In genomic region chr1:19483691-19484090, GRCh38 we compare ENCODE assay signal across 8 cellular contexts. TPM values are rescaled to one million over a fixed set of nuclear protein-coding genes. Genes with fewer than 3 reads are reported as not detected.
A peak's percentile ranks its signal among the peaks of the same experiment; 100 is the strongest.
DNase-seq lines count a peak whose midpoint lies in the region; FAIRE-seq and TF ChIP-seq lines count a peak whose summit lies in the region.
"Had no signal": no experiment of that assay in that cellular context is flagged by ENCODE, and none has a peak within 500 bp of the region (broad histone marks: within the 10 kb centered on the region; RNA-seq: fewer than 3 reads in every experiment).

No MANE protein-coding gene starts in this region.

- TF ChIP-seq POLR2A in stomach (IDR thresholded peaks at IDR 0.05): no peak

- peaks cover 68% of the 10 kb centered on the region for H3K79me2 ChIP-seq in keratinocyte (ENCODE audit: control insufficient read depth, insufficient read depth, low read length)

- intact Hi-C loops in activated T-helper 2 cell treated with anti-CD3 and anti-CD28 coated beads, Interferon-gamma antibody, Interleukin-2, Interleukin-4, amounts not matched to agents 10 μg/mL and 5 μg/mL and 100 μg/mL, durations not matched to agents 14 hours and 24 hours and 36 hours (cut with micrococcal nuclease): loop anchor here (2.0 kb wide), 3 partner anchors 15 to 113 kb away; a partner anchor contains a TSS
- intact Hi-C loops in stomach (cut with DNase I; ENCODE audit: low total_unique reads): loop anchor here (5.0 kb wide), 1 partner anchor 164 kb away; no protein-coding TSS in a partner anchor

- TF ChIP-seq EP300 in stomach (IDR thresholded peaks at IDR 0.05): no peak

- H3K4me2 ChIP-seq in keratinocyte (ENCODE audit: control insufficient read depth, extremely low read depth, insufficient read depth, low read depth, low read length): peak overlapping the region; percentile 96

- peak overlapping the region; percentile 99 for H3K4me3 ChIP-seq in HL-60 (replicated peaks; ENCODE audit: insufficient read depth, low read length)
- peak overlapping the region; percentile 88 to 96 (median 95) for H3K4me3 ChIP-seq in keratinocyte (ENCODE audit: control insufficient read depth in 2 of 3, extremely low read depth in 1 of 3, insufficient read depth in 2 of 3, low read depth in 1 of 3, low read length in 3 of 3)
- peak overlapping the region; percentile 75 to 99 (median 92) for H3K4me3 ChIP-seq in stomach

- H3K36me3 ChIP-seq in keratinocyte (ENCODE audit: control insufficient read depth in 2 of 2, extremely low read depth in 1 of 2, insufficient read depth in 2 of 2, low read length in 2 of 2) (peaks cover 7 to 19% of the 10 kb centered on the region in 2 experiments), stomach (peaks cover 0 to 21% (median 5%) of the 10 kb centered on the region in 4 donors)

- 43 to 48% (median 44%) methylated on average over 3 of the region's 3 CpGs for WGBS in stomach, 5 donors

- H4K20me1 ChIP-seq in keratinocyte (ENCODE audit: control insufficient read depth, extremely low read depth, insufficient read depth, low read length): peaks cover 48% of the 10 kb centered on the region

- dilution Hi-C loops in keratinocyte (cut with MboI; ENCODE audit: extremely low pct_ligation_motif_present, low sequenced_read_pairs): no loop called here

- peaks cover 42% of the 10 kb centered on the region for H3K36me3 Mint-ChIP-seq in activated T-helper 2 cell treated with anti-CD3 and anti-CD28 coated beads, Interferon-gamma antibody, Interleukin-2, Interleukin-4, amounts not matched to agents 10 μg/mL and 5 μg/mL and 100 μg/mL, durations not matched to agents 14 hours and 24 hours and 36 hours (ENCODE audit: low read depth)

- H3K9ac ChIP-seq in keratinocyte (ENCODE audit: control insufficient read depth, extremely low read depth, insufficient read depth, low read length): peak overlapping the region; percentile 90

- DNase-seq in HL-60 (ENCODE audit: low read depth in 1 of 2, low spot score in 1 of 2): no peak
- DNase-seq in activated T-helper 2 cell treated with anti-CD3 and anti-CD28 coated beads, Interferon-gamma antibody, Interleukin-2, Interleukin-4, amounts not matched to agents 10 μg/mL and 5 μg/mL and 100 μg/mL, durations not matched to agents 14 hours and 24 hours and 36 hours (ENCODE audit: low spot score): no peak
- no peak for DNase-seq in keratinocyte (ENCODE audit: low read depth, low spot score)
- DNase-seq in stomach: no peak
- no peak for DNase-seq in MV-4-11 (lab: John Stamatoyannopoulos, UW)
- DNase-seq in NCI-H510A (lab: John Stamatoyannopoulos, UW): no peak
- no peak for DNase-seq in NCI-H524 (lab: John Stamatoyannopoulos, UW)

- no peaks in the 10 kb centered on the region for H3K27me3 Mint-ChIP-seq in activated T-helper 2 cell treated with anti-CD3 and anti-CD28 coated beads, Interferon-gamma antibody, Interleukin-2, Interleukin-4, amounts not matched to agents 10 μg/mL and 5 μg/mL and 100 μg/mL, durations not matched to agents 14 hours and 24 hours and 36 hours (ENCODE audit: low read depth)

- H3K27me3 ChIP-seq in HL-60 (ENCODE audit: insufficient read depth, poor library complexity, severe bottlenecking): no peaks in the 10 kb centered on the region
- H3K27me3 ChIP-seq in keratinocyte (ENCODE audit: control insufficient read depth, extremely low read depth, insufficient read depth, low read length): no peaks in the 10 kb centered on the region
- no peaks in the 10 kb centered on the region for H3K27me3 ChIP-seq in stomach

- TF ChIP-seq CTCF in HL-60 (IDR thresholded peaks at IDR 0.05; ENCODE audit: insufficient read depth, low read length) (no peak), keratinocyte (optimal IDR thresholded peaks at IDR 0.05 in 1 of 3, IDR thresholded peaks at IDR 0.05 in 1 of 3, conservative IDR thresholded peaks at IDR 0.05 in 1 of 3; ENCODE audit: extremely low read depth in 1 of 3, insufficient read depth in 2 of 3, low read length in 3 of 3) (no peak), stomach (IDR thresholded peaks at IDR 0.05) (no peak)

- H2AFZ ChIP-seq in keratinocyte (ENCODE audit: control insufficient read depth, low read length): no peak overlapping the region

- no peaks in the 10 kb centered on the region for H3K9me3 Mint-ChIP-seq in activated T-helper 2 cell treated with anti-CD3 and anti-CD28 coated beads, Interferon-gamma antibody, Interleukin-2, Interleukin-4, amounts not matched to agents 10 μg/mL and 5 μg/mL and 100 μg/mL, durations not matched to agents 14 hours and 24 hours and 36 hours

- peaks cover 70% of the 10 kb centered on the region for H3K4me1 Mint-ChIP-seq in activated T-helper 2 cell treated with anti-CD3 and anti-CD28 coated beads, Interferon-gamma antibody, Interleukin-2, Interleukin-4, amounts not matched to agents 10 μg/mL and 5 μg/mL and 100 μg/mL, durations not matched to agents 14 hours and 24 hours and 36 hours (ENCODE audit: low read depth)

- peaks cover 9% of the 10 kb centered on the region for H3K9me1 ChIP-seq in keratinocyte (ENCODE audit: control insufficient read depth, extremely low read depth, insufficient read depth, low read length)

- peaks cover 36% of the 10 kb centered on the region for H3K4me1 ChIP-seq in keratinocyte (ENCODE audit: control insufficient read depth, extremely low read depth, insufficient read depth, low read length)
- H3K4me1 ChIP-seq in stomach: peaks cover 61 to 87% (median 79%) of the 10 kb centered on the region in 4 donors

- H3K27ac ChIP-seq in HL-60 (replicated peaks) (no peak overlapping the region), keratinocyte (ENCODE audit: control insufficient read depth, insufficient read depth, low read length) (peak overlapping the region; percentile 83), stomach (peak overlapping the region; percentile 87 to 100 (median 100))

- H3K9me3 ChIP-seq in keratinocyte (ENCODE audit: control insufficient read depth, low read depth, low read length) (no peaks in the 10 kb centered on the region), stomach (no peaks in the 10 kb centered on the region)

- FAIRE-seq in keratinocyte (lab: Jason Lieb, UNC): no peak
- FAIRE-seq: H54 had no signal

- peak overlapping the region; percentile 83 for H3K27ac Mint-ChIP-seq in activated T-helper 2 cell treated with anti-CD3 and anti-CD28 coated beads, Interferon-gamma antibody, Interleukin-2, Interleukin-4, amounts not matched to agents 10 μg/mL and 5 μg/mL and 100 μg/mL, durations not matched to agents 14 hours and 24 hours and 36 hours

- peak overlapping the region; percentile 96 for H3K4me3 Mint-ChIP-seq in activated T-helper 2 cell treated with anti-CD3 and anti-CD28 coated beads, Interferon-gamma antibody, Interleukin-2, Interleukin-4, amounts not matched to agents 10 μg/mL and 5 μg/mL and 100 μg/mL, durations not matched to agents 14 hours and 24 hours and 36 hours (ENCODE audit: low read depth)

RNA-seq across cellular contexts. Expression of gene CAPZB, which starts 1.6 kb away (rescaled TPM):
- 329 and 336 TPM in 2 replicates for total RNA-seq in activated T-helper 2 cell treated with anti-CD3 and anti-CD28 coated beads, Interferon-gamma antibody, Interleukin-2, Interleukin-4, amounts not matched to agents 10 μg/mL and 5 μg/mL and 100 μg/mL, durations not matched to agents 14 hours and 24 hours and 36 hours
- 143 to 422 TPM (median 193 TPM) in 3 replicates for polyA plus RNA-seq in keratinocyte
- 187 TPM for polyA plus RNA-seq in keratinocyte (2011; ENCODE audit: low read depth)
- 320 and 360 TPM in 2 replicates for polyA plus RNA-seq in keratinocyte (2011; cell fraction: cytosol; rRNA removed)
- polyA plus RNA-seq in keratinocyte (2011; cell fraction: nucleus; rRNA removed): 149 and 152 TPM in 2 replicates
- polyA plus RNA-seq in keratinocyte (2012; ENCODE audit: low replicate concordance): 200 and 358 TPM in 2 replicates
- polyA minus RNA-seq in keratinocyte: 121 to 170 TPM (median 134 TPM) in 3 replicates
- 138 TPM for polyA minus RNA-seq in keratinocyte (2011; cell fraction: cytosol; rRNA and poly(A)+ RNA removed)
- 36.9 and 59.7 TPM in 2 replicates for polyA minus RNA-seq in keratinocyte (2011; cell fraction: nucleus; rRNA and poly(A)+ RNA removed)
- total RNA-seq in stomach: 100 to 1,000 TPM in 3 of 5 donors, 10 to 100 TPM in 2; 84.9 to 246 (median 112) TPM
- polyA plus RNA-seq in stomach: 100 to 1,000 TPM; 188 to 345 (median 256) TPM
